In the genomic region with DNA sequence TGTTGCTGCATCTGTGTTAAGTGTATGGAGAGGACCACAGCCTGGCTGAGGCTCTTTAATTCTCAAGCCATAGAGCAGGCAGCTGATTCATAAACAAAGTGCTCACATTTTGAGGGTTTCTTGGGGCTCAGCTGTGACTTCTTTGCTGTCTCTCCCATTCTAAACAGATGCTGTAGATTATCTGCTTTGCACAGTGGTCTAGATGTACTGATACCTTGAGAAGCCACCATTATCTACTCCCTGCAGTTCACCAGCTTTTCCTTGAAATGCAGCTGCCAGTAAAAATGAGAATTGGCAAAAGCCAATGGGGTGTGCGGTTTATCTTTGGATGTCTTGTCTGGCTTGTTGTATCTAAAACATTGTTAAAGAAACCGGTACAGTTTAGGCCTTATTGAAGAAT, we compare ENCODE assay signal across 22 cellular contexts.
"Had no signal": no experiment of that assay in that cellular context is flagged by ENCODE, and none has a peak within 500 bp of the region (broad histone marks: within the 10 kb centered on the region; RNA-seq: fewer than 3 reads in every experiment).

No MANE protein-coding gene starts in this region.

- H3K4me2 ChIP-seq: SK-N-SH had no signal

- DNase-seq: Karpas-422, KG1, MG63, NCI-H1092, NCI-H1105 treated with DMSO at 0.1 percent for 48 hours, NCI-H1417 treated with DMSO at 0.1 percent for 48 hours, NCI-H146, NCI-H1694 treated with DMSO at 0.1 percent for 48 hours, NCI-H1930, NCI-H2081, NCI-H2107, NCI-H2227 treated with DMSO at 0.1 percent for 48 hours, NCI-H524 treated with DMSO at 0.1 percent for 48 hours, NCI-H69, NCI-H774, PC-3, SHP77, SK-N-SH, SW 1271, T-cell had no signal

- H3K9me3 ChIP-seq: MG63, SK-N-SH had no signal

- H3K9me2 ChIP-seq: SK-N-SH had no signal

- H3K36me3 ChIP-seq: MG63 had no signal

- H3K4me3 ChIP-seq: MG63 had no signal

- ATAC-seq: Panc1, PC-3, T-cell had no signal

- H3K27ac ChIP-seq: RWPE1 had no signal
